In genomic region chr10:79178614-79179403, GRCh38 we compare ENCODE assay signal across 8 cellular contexts.
DNase-seq lines count a peak whose midpoint lies in the region; ATAC-seq lines count a peak whose summit lies in the region.

No MANE protein-coding gene starts in this region.

- H3K4me3 Mint-ChIP-seq in activated naive CD8-positive, alpha-beta T cell treated with anti-CD3 and anti-CD28 coated beads, Interleukin-2, amount 50 U/mL, for 24 hours: no peak overlapping the region

- H3K27ac Mint-ChIP-seq in activated naive CD8-positive, alpha-beta T cell treated with anti-CD3 and anti-CD28 coated beads, Interleukin-2, amount 50 U/mL, for 24 hours: no peak overlapping the region

- H3K36me3 Mint-ChIP-seq in activated naive CD8-positive, alpha-beta T cell treated with anti-CD3 and anti-CD28 coated beads, Interleukin-2, amount 50 U/mL, for 24 hours (ENCODE audit: low read depth): no peaks in the 10 kb centered on the region

- H3K9ac ChIP-seq in skeletal muscle satellite cell (ENCODE audit: low read depth, low read length): peak overlapping the region; percentile 44

- peaks cover 68% of the 10 kb centered on the region for H3K4me1 ChIP-seq in skeletal muscle satellite cell (ENCODE audit: control insufficient read depth, insufficient read depth, low read length)

- H3K4me1 Mint-ChIP-seq in activated naive CD8-positive, alpha-beta T cell treated with anti-CD3 and anti-CD28 coated beads, Interleukin-2, amount 50 U/mL, for 24 hours: no peaks in the 10 kb centered on the region

- ATAC-seq in activated naive CD8-positive, alpha-beta T cell treated with anti-CD3 and anti-CD28 coated beads, Interleukin-2, amount 50 U/mL, for 24 hours: no peak
- no peak for ATAC-seq in HG02981 (IDR thresholded peaks at IDR 0.05; ENCODE audit: unreplicated experiment)

- H3K9me3 Mint-ChIP-seq in activated naive CD8-positive, alpha-beta T cell treated with anti-CD3 and anti-CD28 coated beads, Interleukin-2, amount 50 U/mL, for 24 hours: no peaks in the 10 kb centered on the region

- H3K36me3 ChIP-seq in skeletal muscle satellite cell (ENCODE audit: insufficient read depth, low read length): peaks cover 36% of the 10 kb centered on the region

- no peaks in the 10 kb centered on the region for H3K27me3 ChIP-seq in skeletal muscle satellite cell (ENCODE audit: control insufficient read depth, insufficient read depth, low read length)

- H3K27me3 Mint-ChIP-seq in activated naive CD8-positive, alpha-beta T cell treated with anti-CD3 and anti-CD28 coated beads, Interleukin-2, amount 50 U/mL, for 24 hours: no peaks in the 10 kb centered on the region

- H3K4me2 ChIP-seq in skeletal muscle satellite cell (ENCODE audit: low read length): peak overlapping the region; percentile 48

- DNase-seq in H4 (ENCODE audit: low spot score) (peak; percentile 52), OCI-M2 (lab: John Stamatoyannopoulos, UW; ENCODE audit: unreplicated experiment) (peak; percentile 62), glomerular visceral epithelial cell (ENCODE audit: extremely low spot score) (peak; percentile 99), dedifferentiated amniotic fluid mesenchymal stem cell (ENCODE audit: extremely low spot score) (no peak)
- no peak for DNase-seq in activated CD4-positive, alpha-beta T cell treated with anti-CD3 and anti-CD28 coated beads for 4 hours
- DNase-seq in activated naive CD8-positive, alpha-beta T cell treated with anti-CD3 and anti-CD28 coated beads, Interleukin-2, amount 50 U/mL, for 24 hours: no peak

- H3K4me3 ChIP-seq in skeletal muscle satellite cell (ENCODE audit: low read length): no peak overlapping the region

- no peaks in the 10 kb centered on the region for H3K9me3 ChIP-seq in skeletal muscle satellite cell (replicated peaks; ENCODE audit: low read length)

Comparison
In these comparisons a context has a peak if more than half of its experiments do, and no peak if none do; other contexts are left out.
1. DNase-seq: peak in H4 (single experiment), OCI-M2 (single experiment) and glomerular visceral epithelial cell (single experiment); none in dedifferentiated amniotic fluid mesenchymal stem cell (single experiment), activated CD4-positive, alpha-beta T cell treated with anti-CD3 and anti-CD28 coated beads for 4 hours (0 of 2) and activated naive CD8-positive, alpha-beta T cell treated with anti-CD3 and anti-CD28 coated beads, Interleukin-2, amount 50 U/mL, for 24 hours (single experiment).